Comparison of ENCODE assay signal across 11 cellular contexts in genomic region chr3:71051893-71052687, GRCh38.
A peak's percentile ranks its signal among the peaks of the same experiment; 100 is the strongest.
DNase-seq lines count a peak whose midpoint lies in the region; ATAC-seq, FAIRE-seq and TF ChIP-seq lines count a peak whose summit lies in the region.
"Had no signal": no experiment of that assay in that cellular context is flagged by ENCODE, and none has a peak within 500 bp of the region (broad histone marks: within the 10 kb centered on the region; RNA-seq: fewer than 3 reads in every experiment).

No MANE protein-coding gene starts in this region.

- H3K36me3 Mint-ChIP-seq in activated T-helper 17 cell treated with anti-CD3 and anti-CD28 coated beads, Interleukin-2, amount 50 U/mL, for 72 hours (ENCODE audit: low read depth) = peaks cover 100% of the 10 kb centered on the region

- TF ChIP-seq CTCF in left ventricle myocardium inferior (IDR thresholded peaks at IDR 0.05; ENCODE audit: borderline replicate concordance) (no peak), right atrium auricular region (IDR thresholded peaks at IDR 0.05) (no peak)

- DNase-seq in left ventricle myocardium inferior (no peak), right atrium auricular region (ENCODE audit: low spot score) (no peak), left kidney (ENCODE audit: low read depth, low spot score) (peak; percentile 23), aorta (no peak), urothelium cell line (ENCODE audit: low spot score) (no peak)
- DNase-seq: cortex of kidney, left cardiac atrium, NCI-H510A had no signal

- H3K4me1 Mint-ChIP-seq in activated T-helper 17 cell treated with anti-CD3 and anti-CD28 coated beads, Interleukin-2, amount 50 U/mL, for 72 hours = peaks cover 95% of the 10 kb centered on the region

- H3K4me1 ChIP-seq in left ventricle myocardium inferior (peaks cover 98% of the 10 kb centered on the region), right atrium auricular region (peaks cover 0 to 97% of the 10 kb centered on the region in 2 donors), aorta (ENCODE audit: control insufficient read depth in 1 of 2, insufficient read depth in 2 of 2, low read length in 2 of 2) (peaks cover 11 to 40% of the 10 kb centered on the region in 2 donors)

- H3K4me3 ChIP-seq in left ventricle myocardium inferior (no peak overlapping the region), right atrium auricular region (no peak overlapping the region), aorta (ENCODE audit: low read length in 2 of 2) (no peak overlapping the region)

- H3K36me3 ChIP-seq in left ventricle myocardium inferior = peaks cover 16% of the 10 kb centered on the region
- H3K36me3 ChIP-seq in right atrium auricular region = peaks cover 18% of the 10 kb centered on the region
- peaks cover 4 to 5% of the 10 kb centered on the region in 2 donors for H3K36me3 ChIP-seq in aorta (ENCODE audit: control insufficient read depth in 1 of 2, insufficient read depth in 2 of 2, low read length in 1 of 2)

- H3K27ac ChIP-seq in left ventricle myocardium inferior (replicated peaks) (peak overlapping the region; percentile 96), right atrium auricular region (peak overlapping the region in 1 of 2 donors; percentile 5), aorta (ENCODE audit: low read depth in 1 of 2, low read length in 2 of 2) (peak overlapping the region; percentile 10 to 25)

- H3K9me3 ChIP-seq in left ventricle myocardium inferior (replicated peaks) (no peaks in the 10 kb centered on the region), right atrium auricular region (no peaks in the 10 kb centered on the region), aorta (ENCODE audit: control insufficient read depth, low read length) (no peaks in the 10 kb centered on the region)

- ATAC-seq in activated T-helper 17 cell treated with anti-CD3 and anti-CD28 coated beads, Interleukin-2, amount 50 U/mL, for 72 hours (replicated peaks) = no peak
- ATAC-seq in aorta (ENCODE audit: low FRiP score) = no peak
- ATAC-seq in GM21529 (IDR thresholded peaks at IDR 0.05; ENCODE audit: unreplicated experiment) = no peak
- ATAC-seq in HG03280 (IDR thresholded peaks at IDR 0.05; ENCODE audit: unreplicated experiment) = no peak

- no peak for FAIRE-seq in urothelium cell line (lab: Jason Lieb, UNC)

- WGBS in aorta, 2 donors = 28 to 35% methylated on average over 7 of the region's 7 CpGs

- no peak overlapping the region for H3K4me3 Mint-ChIP-seq in activated T-helper 17 cell treated with anti-CD3 and anti-CD28 coated beads, Interleukin-2, amount 50 U/mL, for 72 hours

- H3K9me3 Mint-ChIP-seq in activated T-helper 17 cell treated with anti-CD3 and anti-CD28 coated beads, Interleukin-2, amount 50 U/mL, for 72 hours = no peaks in the 10 kb centered on the region

- intact Hi-C loops in left ventricle myocardium inferior (cut with micrococcal nuclease) = no loop called here
- intact Hi-C loops in aorta (cut with DNase I) = no loop called here

- H3K27me3 Mint-ChIP-seq in activated T-helper 17 cell treated with anti-CD3 and anti-CD28 coated beads, Interleukin-2, amount 50 U/mL, for 72 hours = no peaks in the 10 kb centered on the region

- H3K27ac Mint-ChIP-seq in activated T-helper 17 cell treated with anti-CD3 and anti-CD28 coated beads, Interleukin-2, amount 50 U/mL, for 72 hours = peak overlapping the region; percentile 90

- H3K27me3 ChIP-seq in left ventricle myocardium inferior (ENCODE audit: low read depth) = no peaks in the 10 kb centered on the region
- H3K27me3 ChIP-seq in right atrium auricular region = no peaks in the 10 kb centered on the region
- no peaks in the 10 kb centered on the region for H3K27me3 ChIP-seq in aorta (ENCODE audit: control insufficient read depth in 1 of 2, insufficient read depth in 2 of 2, low read length in 1 of 2)
